ENCODE assay signal across 1 cellular context in genomic region chr20:12979713-12980112, GRCh38. TPM values are rescaled to one million over a fixed set of nuclear protein-coding genes. Genes with fewer than 3 reads are reported as not detected.
"Had no signal": no experiment of that assay in that cellular context is flagged by ENCODE, and none has a peak within 500 bp of the region (broad histone marks: within the 10 kb centered on the region; RNA-seq: fewer than 3 reads in every experiment).

No MANE protein-coding gene starts in this region.

RNA-seq across cellular contexts. Expression of gene SPTLC3, which starts 29.1 kb away (rescaled TPM):
- total RNA-seq: activated T-helper 17 cell treated with anti-CD3 and anti-CD28 coated beads, Interleukin-2, amount 50 U/mL, for 72 hours had no signal
